In the genomic region with DNA sequence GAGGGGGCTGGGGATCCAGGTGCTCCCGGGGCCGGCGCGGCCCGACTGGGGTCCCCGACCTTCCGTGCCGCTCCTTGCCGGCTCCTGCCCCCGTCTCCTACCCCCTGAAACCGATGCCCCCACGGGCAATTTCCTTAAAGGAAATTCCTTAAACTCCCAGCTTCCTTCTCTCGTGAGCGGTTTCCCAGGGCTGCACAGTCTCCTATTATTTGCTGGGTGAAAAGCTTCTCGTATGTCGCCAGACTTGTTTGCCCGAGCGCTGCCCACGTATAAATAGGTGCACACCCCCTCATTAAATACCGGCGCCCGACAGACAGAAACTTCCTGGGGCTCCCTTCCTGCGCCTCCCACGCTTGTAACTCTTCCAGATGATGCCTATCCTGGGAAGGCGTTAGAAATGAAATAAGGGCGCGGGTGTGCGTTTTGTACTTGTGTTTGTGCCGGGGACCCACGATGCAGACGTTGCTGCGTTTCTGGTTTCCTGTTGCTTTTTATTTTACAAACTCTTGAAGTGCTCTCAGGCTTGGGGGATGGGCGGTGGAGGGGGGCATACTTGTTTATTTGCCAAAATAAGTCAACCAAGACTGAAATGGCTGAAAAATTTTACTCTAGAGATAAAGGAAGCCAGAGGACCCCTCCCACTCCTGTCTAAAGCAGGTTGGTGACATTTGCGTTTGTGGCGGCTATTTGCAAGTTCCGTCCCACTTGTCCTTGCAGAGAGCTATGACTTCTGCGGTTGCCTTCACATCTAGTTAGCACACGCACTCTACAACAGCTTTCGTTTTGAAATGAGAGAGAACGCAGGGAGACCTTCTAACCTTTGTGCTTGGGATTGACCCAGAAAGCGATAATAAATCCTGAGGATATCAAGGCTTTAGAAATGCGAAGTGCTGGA, we compare ENCODE assay signal across 8 cellular contexts. TPM values are rescaled to one million over a fixed set of nuclear protein-coding genes. Genes with fewer than 3 reads are reported as not detected.
DNase-seq lines count a peak whose midpoint lies in the region; ATAC-seq and TF ChIP-seq lines count a peak whose summit lies in the region.

No MANE protein-coding gene starts in this region.

- H3K9me3 Mint-ChIP-seq in CD8-positive, alpha-beta memory T cell: no peaks in the 10 kb centered on the region
- no peaks in the 10 kb centered on the region for H3K9me3 Mint-ChIP-seq in activated T-helper 1 cell treated with anti-CD3 and anti-CD28 coated beads, Interleukin-12 subunit alpha, Interleukin-12 subunit beta, Interleukin-2, Interleukin-4 antibody, amounts not matched to agents 30 ng/mL and 10 ng/mL and 1 ng/mL, durations not matched to agents 14 hours and 24 hours and 36 hours
- H3K9me3 Mint-ChIP-seq in neural progenitor cell: no peaks in the 10 kb centered on the region

- H3K4me1 Mint-ChIP-seq in CD8-positive, alpha-beta memory T cell: peaks cover 45 to 63% (median 51%) of the 10 kb centered on the region in 3 donors
- H3K4me1 Mint-ChIP-seq in activated T-helper 1 cell treated with anti-CD3 and anti-CD28 coated beads, Interleukin-12 subunit alpha, Interleukin-12 subunit beta, Interleukin-2, Interleukin-4 antibody, amounts not matched to agents 30 ng/mL and 10 ng/mL and 1 ng/mL, durations not matched to agents 14 hours and 24 hours and 36 hours (ENCODE audit: low read depth): peaks cover 29% of the 10 kb centered on the region
- H3K4me1 Mint-ChIP-seq in neural progenitor cell: peaks cover 40% of the 10 kb centered on the region

- CTCF ChIA-PET in CD8-positive, alpha-beta memory T cell (lab: Charles Lee): interaction anchor here (0.7 to 1.6 kb wide), 7 partner anchors 9 to 117 kb away, joined by 3 to 8 read pairs (median 4); no protein-coding TSS in a partner anchor

- H3K4me1 ChIP-seq in CD8-positive, alpha-beta memory T cell (ENCODE audit: insufficient read depth, low read length): peaks cover 17% of the 10 kb centered on the region
- H3K4me1 ChIP-seq in neural progenitor cell: peaks cover 14% of the 10 kb centered on the region

- intact Hi-C loops in activated T-helper 1 cell treated with anti-CD3 and anti-CD28 coated beads, Interleukin-12 subunit alpha, Interleukin-12 subunit beta, Interleukin-2, Interleukin-4 antibody, amounts not matched to agents 30 ng/mL and 10 ng/mL and 1 ng/mL, durations not matched to agents 14 hours and 24 hours and 36 hours (cut with micrococcal nuclease): loop anchor here (1.0 to 5.0 kb wide), 4 partner anchors 35 to 130 kb away; a partner anchor contains a TSS

- peaks cover 26% of the 10 kb centered on the region for H4K20me1 ChIP-seq in neural progenitor cell (ENCODE audit: low read depth)

- H3K27me3 Mint-ChIP-seq in CD8-positive, alpha-beta memory T cell: peaks cover 0 to 7% of the 10 kb centered on the region in 2 donors
- peaks cover 25% of the 10 kb centered on the region for H3K27me3 Mint-ChIP-seq in activated T-helper 1 cell treated with anti-CD3 and anti-CD28 coated beads, Interleukin-12 subunit alpha, Interleukin-12 subunit beta, Interleukin-2, Interleukin-4 antibody, amounts not matched to agents 30 ng/mL and 10 ng/mL and 1 ng/mL, durations not matched to agents 14 hours and 24 hours and 36 hours (ENCODE audit: insufficient read depth)
- peaks cover 8% of the 10 kb centered on the region for H3K27me3 Mint-ChIP-seq in neural progenitor cell (ENCODE audit: insufficient read depth, low read depth)

- peak overlapping the region; percentile 80 to 98 (median 94) for H3K27ac Mint-ChIP-seq in CD8-positive, alpha-beta memory T cell
- peak overlapping the region; percentile 91 for H3K27ac Mint-ChIP-seq in activated T-helper 1 cell treated with anti-CD3 and anti-CD28 coated beads, Interleukin-12 subunit alpha, Interleukin-12 subunit beta, Interleukin-2, Interleukin-4 antibody, amounts not matched to agents 30 ng/mL and 10 ng/mL and 1 ng/mL, durations not matched to agents 14 hours and 24 hours and 36 hours
- no peak overlapping the region for H3K27ac Mint-ChIP-seq in neural progenitor cell

- DNase-seq in CD8-positive, alpha-beta memory T cell: peak in 4 of 5 donors; percentile 29 to 84 (median 66)
- DNase-seq in NCI-H345 (lab: John Stamatoyannopoulos, UW) (peak; percentile 36), foreskin fibroblast (peak in 1 of 2 donors; percentile 68), neural progenitor cell (ENCODE audit: low spot score) (peak; percentile 48), cerebellum (ENCODE audit: low spot score) (no peak), foreskin melanocyte (no peak)
- peak; percentile 48 for DNase-seq in activated T-helper 1 cell treated with anti-CD3 and anti-CD28 coated beads, Interleukin-12 subunit alpha, Interleukin-12 subunit beta, Interleukin-2, Interleukin-4 antibody, amounts not matched to agents 30 ng/mL and 10 ng/mL and 1 ng/mL, durations not matched to agents 14 hours and 24 hours and 36 hours (ENCODE audit: low spot score)

- TF ChIP-seq CTCF in foreskin fibroblast (IDR thresholded peaks at IDR 0.05; ENCODE audit: low read depth, low read length) (no peak), neural progenitor cell (IDR thresholded peaks at IDR 0.05) (no peak)

- H3F3A ChIP-seq in neural progenitor cell (ENCODE audit: low read depth): peaks cover 29% of the 10 kb centered on the region

- no peaks in the 10 kb centered on the region for H3K9me3 ChIP-seq in CD8-positive, alpha-beta memory T cell (ENCODE audit: low read length)
- no peaks in the 10 kb centered on the region for H3K9me3 ChIP-seq in neural progenitor cell (ENCODE audit: low read depth)

- no peaks in the 10 kb centered on the region for H3K36me3 ChIP-seq in CD8-positive, alpha-beta memory T cell (ENCODE audit: insufficient read depth, low read length)
- no peaks in the 10 kb centered on the region for H3K36me3 ChIP-seq in neural progenitor cell

- H3K27me3 ChIP-seq in CD8-positive, alpha-beta memory T cell (ENCODE audit: insufficient read depth, low read length, poor library complexity, severe bottlenecking): no peaks in the 10 kb centered on the region
- H3K27me3 ChIP-seq in neural progenitor cell: peaks cover 55% of the 10 kb centered on the region

- peak overlapping the region; percentile 67 for H3K4me3 ChIP-seq in CD8-positive, alpha-beta memory T cell (ENCODE audit: low read length)
- peak overlapping the region; percentile 51 to 69 for H3K4me3 ChIP-seq in foreskin fibroblast (ENCODE audit: low read depth in 1 of 2, low read length in 2 of 2)
- peak overlapping the region; percentile 90 for H3K4me3 ChIP-seq in neural progenitor cell

- ATAC-seq in GM21447 (IDR thresholded peaks at IDR 0.05; ENCODE audit: unreplicated experiment): peak; percentile 54

- H3K4me3 Mint-ChIP-seq in CD8-positive, alpha-beta memory T cell: peak overlapping the region; percentile 90 to 99 (median 97)
- peak overlapping the region; percentile 97 for H3K4me3 Mint-ChIP-seq in activated T-helper 1 cell treated with anti-CD3 and anti-CD28 coated beads, Interleukin-12 subunit alpha, Interleukin-12 subunit beta, Interleukin-2, Interleukin-4 antibody, amounts not matched to agents 30 ng/mL and 10 ng/mL and 1 ng/mL, durations not matched to agents 14 hours and 24 hours and 36 hours
- peak overlapping the region; percentile 94 for H3K4me3 Mint-ChIP-seq in neural progenitor cell

- peak overlapping the region; percentile 96 for H3K4me2 ChIP-seq in neural progenitor cell

- H2AFZ ChIP-seq in neural progenitor cell (replicated peaks): peak overlapping the region; percentile 21

- H3K79me2 ChIP-seq in neural progenitor cell (ENCODE audit: low read depth): no peaks in the 10 kb centered on the region

- peaks cover 0 to 25% (median 0%) of the 10 kb centered on the region in 3 donors for H3K36me3 Mint-ChIP-seq in CD8-positive, alpha-beta memory T cell
- H3K36me3 Mint-ChIP-seq in activated T-helper 1 cell treated with anti-CD3 and anti-CD28 coated beads, Interleukin-12 subunit alpha, Interleukin-12 subunit beta, Interleukin-2, Interleukin-4 antibody, amounts not matched to agents 30 ng/mL and 10 ng/mL and 1 ng/mL, durations not matched to agents 14 hours and 24 hours and 36 hours (ENCODE audit: low read depth): peaks cover 12% of the 10 kb centered on the region
- peaks cover 7% of the 10 kb centered on the region for H3K36me3 Mint-ChIP-seq in neural progenitor cell

- peak overlapping the region; percentile 56 for H3K27ac ChIP-seq in CD8-positive, alpha-beta memory T cell (ENCODE audit: low read depth, low read length)
- H3K27ac ChIP-seq in neural progenitor cell: no peak overlapping the region

- no peak overlapping the region for H3K9ac ChIP-seq in neural progenitor cell

- POLR2A ChIA-PET in CD8-positive, alpha-beta memory T cell (lab: Charles Lee): interaction anchor here (0.5 to 2.0 kb wide), 13 partner anchors 11 to 528 kb away, joined by 3 to 12 read pairs (median 4); a partner anchor contains a TSS

RNA-seq across cellular contexts. Expression of a gene that starts 1.0 kb away (rescaled TPM):
- total RNA-seq in CD8-positive, alpha-beta memory T cell: 10 to 100 TPM; 23.8 to 27.2 TPM
- 12.5 TPM for polyA plus RNA-seq in CD8-positive, alpha-beta memory T cell
- 26.6 and 29.5 TPM in 2 replicates for total RNA-seq in activated T-helper 1 cell treated with anti-CD3 and anti-CD28 coated beads, Interleukin-12 subunit alpha, Interleukin-12 subunit beta, Interleukin-2, Interleukin-4 antibody, amounts not matched to agents 30 ng/mL and 10 ng/mL and 1 ng/mL, durations not matched to agents 14 hours and 24 hours and 36 hours
- 19.3 and 25.6 TPM in 2 replicates for total RNA-seq in neural progenitor cell (ENCODE audit: low replicate concordance)
- 60.3 TPM for total RNA-seq in cerebellum

RNA-seq across cellular contexts. Expression of a gene that starts 59.6 kb away (rescaled TPM):
- total RNA-seq in CD8-positive, alpha-beta memory T cell: 10 to 100 TPM; 19.3 to 19.9 TPM
- polyA plus RNA-seq in CD8-positive, alpha-beta memory T cell: 30.6 TPM
- total RNA-seq in activated T-helper 1 cell treated with anti-CD3 and anti-CD28 coated beads, Interleukin-12 subunit alpha, Interleukin-12 subunit beta, Interleukin-2, Interleukin-4 antibody, amounts not matched to agents 30 ng/mL and 10 ng/mL and 1 ng/mL, durations not matched to agents 14 hours and 24 hours and 36 hours: 12.7 and 14.3 TPM in 2 replicates
- total RNA-seq in neural progenitor cell (ENCODE audit: low replicate concordance) (19.4 and 23.9 TPM in 2 replicates), cerebellum (17.6 TPM)

Comparison
In these comparisons a context has a peak if more than half of its experiments do, and no peak if none do; other contexts are left out.
1. DNase-seq: peak in CD8-positive, alpha-beta memory T cell (4 of 5), NCI-H345 (single experiment), activated T-helper 1 cell treated with anti-CD3 and anti-CD28 coated beads, Interleukin-12 subunit alpha, Interleukin-12 subunit beta, Interleukin-2, Interleukin-4 antibody, amounts not matched to agents 30 ng/mL and 10 ng/mL and 1 ng/mL, durations not matched to agents 14 hours and 24 hours and 36 hours (single experiment) and neural progenitor cell (single experiment); none in cerebellum (single experiment) and foreskin melanocyte (single experiment).
2. Peak in every context shown above with its lines, with median percentiles within 50 percentile points of each other: H3K4me3 ChIP-seq and H3K4me3 Mint-ChIP-seq.